ENCODE assay signal across 1 cellular context in the genomic region with DNA sequence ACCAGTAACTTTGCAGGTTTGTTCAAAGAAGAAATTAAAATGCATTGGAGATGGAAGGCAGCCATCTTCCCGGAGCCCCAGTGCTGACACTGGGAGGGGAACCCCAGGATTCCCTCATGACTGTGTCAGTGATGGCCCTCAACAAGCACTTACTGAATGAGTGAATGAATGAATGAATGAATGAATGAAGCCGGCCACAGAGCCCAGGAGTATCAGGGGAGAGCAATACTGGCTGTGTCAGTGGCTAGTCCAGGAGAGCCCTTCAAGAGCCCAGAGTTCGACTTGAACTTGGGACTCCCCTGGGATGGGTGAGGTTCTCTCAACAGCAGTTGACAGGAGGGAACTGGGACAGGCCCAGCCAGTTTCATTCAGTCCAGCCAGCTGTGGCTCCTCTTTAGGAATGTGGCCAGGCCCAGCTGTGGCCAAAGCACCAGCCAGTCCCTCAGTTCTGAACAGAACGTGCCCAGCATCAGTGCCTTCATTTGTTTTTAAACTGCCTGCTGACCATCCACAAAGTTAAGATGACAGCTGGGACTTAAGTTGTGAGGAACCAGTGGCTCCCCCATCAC.
TF ChIP-seq lines count a peak whose summit lies in the region.

No MANE protein-coding gene starts in this region.

TF ChIP-seq in GM23338, 12 proteins besides CTCF, POLR2A, EP300 and RAD21 (continued from another document):
- TF ChIP-seq, protein P1, sequence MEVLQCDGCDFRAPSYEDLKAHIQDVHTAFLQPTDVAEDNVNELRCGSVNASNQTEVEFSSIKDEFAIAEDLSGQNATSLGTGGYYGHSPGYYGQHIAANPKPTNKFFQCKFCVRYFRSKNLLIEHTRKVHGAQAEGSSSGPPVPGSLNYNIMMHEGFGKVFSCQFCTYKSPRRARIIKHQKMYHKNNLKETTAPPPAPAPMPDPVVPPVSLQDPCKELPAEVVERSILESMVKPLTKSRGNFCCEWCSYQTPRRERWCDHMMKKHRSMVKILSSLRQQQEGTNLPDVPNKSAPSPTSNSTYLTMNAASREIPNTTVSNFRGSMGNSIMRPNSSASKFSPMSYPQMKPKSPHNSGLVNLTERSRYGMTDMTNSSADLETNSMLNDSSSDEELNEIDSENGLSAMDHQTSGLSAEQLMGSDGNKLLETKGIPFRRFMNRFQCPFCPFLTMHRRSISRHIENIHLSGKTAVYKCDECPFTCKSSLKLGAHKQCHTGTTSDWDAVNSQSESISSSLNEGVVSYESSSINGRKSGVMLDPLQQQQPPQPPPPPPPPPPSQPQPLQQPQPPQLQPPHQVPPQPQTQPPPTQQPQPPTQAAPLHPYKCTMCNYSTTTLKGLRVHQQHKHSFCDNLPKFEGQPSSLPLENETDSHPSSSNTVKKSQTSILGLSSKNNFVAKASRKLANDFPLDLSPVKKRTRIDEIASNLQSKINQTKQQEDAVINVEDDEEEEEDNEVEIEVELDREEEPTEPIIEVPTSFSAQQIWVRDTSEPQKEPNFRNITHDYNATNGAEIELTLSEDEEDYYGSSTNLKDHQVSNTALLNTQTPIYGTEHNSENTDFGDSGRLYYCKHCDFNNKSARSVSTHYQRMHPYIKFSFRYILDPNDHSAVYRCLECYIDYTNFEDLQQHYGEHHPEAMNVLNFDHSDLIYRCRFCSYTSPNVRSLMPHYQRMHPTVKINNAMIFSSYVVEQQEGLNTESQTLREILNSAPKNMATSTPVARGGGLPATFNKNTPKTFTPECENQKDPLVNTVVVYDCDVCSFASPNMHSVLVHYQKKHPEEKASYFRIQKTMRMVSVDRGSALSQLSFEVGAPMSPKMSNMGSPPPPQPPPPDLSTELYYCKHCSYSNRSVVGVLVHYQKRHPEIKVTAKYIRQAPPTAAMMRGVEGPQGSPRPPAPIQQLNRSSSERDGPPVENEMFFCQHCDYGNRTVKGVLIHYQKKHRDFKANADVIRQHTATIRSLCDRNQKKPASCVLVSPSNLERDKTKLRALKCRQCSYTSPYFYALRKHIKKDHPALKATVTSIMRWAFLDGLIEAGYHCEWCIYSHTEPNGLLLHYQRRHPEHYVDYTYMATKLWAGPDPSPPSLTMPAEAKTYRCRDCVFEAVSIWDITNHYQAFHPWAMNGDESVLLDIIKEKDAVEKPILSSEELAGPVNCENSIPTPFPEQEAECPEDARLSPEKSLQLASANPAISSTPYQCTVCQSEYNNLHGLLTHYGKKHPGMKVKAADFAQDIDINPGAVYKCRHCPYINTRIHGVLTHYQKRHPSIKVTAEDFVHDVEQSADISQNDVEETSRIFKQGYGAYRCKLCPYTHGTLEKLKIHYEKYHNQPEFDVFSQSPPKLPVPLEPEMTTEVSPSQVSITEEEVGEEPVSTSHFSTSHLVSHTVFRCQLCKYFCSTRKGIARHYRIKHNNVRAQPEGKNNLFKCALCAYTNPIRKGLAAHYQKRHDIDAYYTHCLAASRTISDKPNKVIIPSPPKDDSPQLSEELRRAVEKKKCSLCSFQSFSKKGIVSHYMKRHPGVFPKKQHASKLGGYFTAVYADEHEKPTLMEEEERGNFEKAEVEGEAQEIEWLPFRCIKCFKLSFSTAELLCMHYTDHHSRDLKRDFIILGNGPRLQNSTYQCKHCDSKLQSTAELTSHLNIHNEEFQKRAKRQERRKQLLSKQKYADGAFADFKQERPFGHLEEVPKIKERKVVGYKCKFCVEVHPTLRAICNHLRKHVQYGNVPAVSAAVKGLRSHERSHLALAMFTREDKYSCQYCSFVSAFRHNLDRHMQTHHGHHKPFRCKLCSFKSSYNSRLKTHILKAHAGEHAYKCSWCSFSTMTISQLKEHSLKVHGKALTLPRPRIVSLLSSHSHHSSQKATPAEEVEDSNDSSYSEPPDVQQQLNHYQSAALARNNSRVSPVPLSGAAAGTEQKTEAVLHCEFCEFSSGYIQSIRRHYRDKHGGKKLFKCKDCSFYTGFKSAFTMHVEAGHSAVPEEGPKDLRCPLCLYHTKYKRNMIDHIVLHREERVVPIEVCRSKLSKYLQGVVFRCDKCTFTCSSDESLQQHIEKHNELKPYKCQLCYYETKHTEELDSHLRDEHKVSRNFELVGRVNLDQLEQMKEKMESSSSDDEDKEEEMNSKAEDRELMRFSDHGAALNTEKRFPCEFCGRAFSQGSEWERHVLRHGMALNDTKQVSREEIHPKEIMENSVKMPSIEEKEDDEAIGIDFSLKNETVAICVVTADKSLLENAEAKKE (CRISPR knock-in tag; IDR thresholded peaks at IDR 0.05) = no peak
- TF ChIP-seq ETS1 (IDR thresholded peaks at IDR 0.05) = no peak
